1 cellular context compared by ENCODE assay signal in genomic region chr15:84656972-84657371, GRCh38.
TF ChIP-seq lines count a peak whose summit lies in the region.

No MANE protein-coding gene starts in this region.

TF ChIP-seq in A549, 52 proteins besides CTCF, POLR2A, EP300 and RAD21 (continued from another document):
- TF ChIP-seq USF2 (IDR thresholded peaks at IDR 0.05), result no peak
